In the genomic region with DNA sequence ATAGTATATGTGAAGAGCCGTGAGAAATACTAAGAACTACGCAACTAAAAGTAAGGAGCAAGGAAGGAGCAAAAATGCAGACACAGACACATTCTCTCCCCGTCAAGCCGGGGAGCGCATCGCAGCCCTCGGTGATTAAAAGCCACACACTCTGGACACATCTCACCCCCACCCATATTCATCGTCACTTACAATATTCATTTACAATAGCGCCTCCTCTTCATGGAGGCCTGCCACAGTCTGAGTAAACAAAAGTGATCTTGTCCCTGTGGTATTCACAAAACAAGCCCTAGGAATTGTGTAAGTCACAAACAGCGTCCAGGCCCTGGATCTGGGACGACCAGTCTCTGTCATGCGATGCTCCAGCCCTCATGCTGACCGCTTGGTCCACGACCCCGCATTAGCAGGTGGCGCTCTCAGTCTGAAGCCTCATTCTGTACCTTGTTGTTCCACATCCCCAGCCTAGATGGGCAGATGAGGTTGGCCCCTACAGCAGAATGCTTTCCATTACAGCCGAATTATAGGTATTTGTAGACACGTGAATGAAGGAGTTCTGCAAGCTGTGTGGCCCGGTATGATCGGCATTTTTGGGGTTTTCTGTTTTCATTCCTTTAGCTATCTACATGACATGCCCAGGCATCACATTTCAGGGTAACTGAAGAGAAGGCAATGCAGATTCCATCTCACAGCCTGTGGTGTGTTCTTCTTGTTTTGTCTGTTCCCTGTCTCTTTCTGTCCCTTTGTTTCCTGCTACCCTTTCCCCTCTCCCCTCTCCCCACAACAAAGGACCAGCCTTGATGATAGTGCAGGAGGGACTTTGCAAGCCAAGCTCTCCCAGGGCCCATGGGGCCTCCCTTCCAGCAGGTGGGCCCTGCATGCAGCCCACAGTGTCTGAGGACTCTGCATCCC, we compare ENCODE assay signal across 9 cellular contexts.
DNase-seq lines count a peak whose midpoint lies in the region; ATAC-seq and TF ChIP-seq lines count a peak whose summit lies in the region.
"Had no signal": no experiment of that assay in that cellular context is flagged by ENCODE, and none has a peak within 500 bp of the region (broad histone marks: within the 10 kb centered on the region; RNA-seq: fewer than 3 reads in every experiment).

No MANE protein-coding gene starts in this region.

- peaks cover 5% of the 10 kb centered on the region; the same call in 1 of the 2 replicates for H3K36me3 ChIP-seq in Loucy (ENCODE audit: insufficient read depth, low read length)

- no peaks in the 10 kb centered on the region for H3K27me3 Mint-ChIP-seq in neural crest cell (ENCODE audit: low read depth)
- H3K27me3 Mint-ChIP-seq: dendritic cell treated with granulocyte-macrophage colony-stimulating factor and Interleukin-4, amounts not matched to agents 40 ng/mL and 50 ng/mL, for 4 days had no signal

- DNase-seq in Ammon's horn (ENCODE audit: low spot score) (peak; percentile 82), epidermal melanocyte (ENCODE audit: insufficient read length, low spot score) (peak; percentile 60), neural crest cell (ENCODE audit: low read depth, low spot score) (no peak), NCI-H146 treated with DMSO at 0.1 percent for 48 hours (lab: John Stamatoyannopoulos, UW; ENCODE audit: unreplicated experiment) (no peak), NOMO-1 (lab: John Stamatoyannopoulos, UW; ENCODE audit: unreplicated experiment in 2 of 2) (no peak)
- DNase-seq in stimulated activated CD4-positive, alpha-beta T cell treated with anti-CD3 and anti-CD28 coated beads, Interleukin-4, amount 100 ng/mL, for 1 hour: no peak

- no peak overlapping the region for H2AFZ ChIP-seq in Loucy (ENCODE audit: low read length)

- H3K4me2 ChIP-seq in Loucy (ENCODE audit: low read depth, low read length, poor library complexity, severe bottlenecking): no peak overlapping the region

- peaks cover 31% of the 10 kb centered on the region for H3K4me1 Mint-ChIP-seq in neural crest cell

- H3K4me3 ChIP-seq in Loucy (ENCODE audit: low read length, poor library complexity, severe bottlenecking): no peak overlapping the region

- ATAC-seq in GM18858 (IDR thresholded peaks at IDR 0.05; ENCODE audit: unreplicated experiment): no peak

- H3K27ac Mint-ChIP-seq in neural crest cell (ENCODE audit: unreplicated experiment): peak overlapping the region; percentile 73
- H3K27ac Mint-ChIP-seq: dendritic cell treated with granulocyte-macrophage colony-stimulating factor and Interleukin-4, amounts not matched to agents 40 ng/mL and 50 ng/mL, for 4 days had no signal

- no peaks in the 10 kb centered on the region for H3F3A ChIP-seq in Loucy (ENCODE audit: low read depth)

- no peaks in the 10 kb centered on the region for H3K9me2 ChIP-seq in Loucy (replicated peaks; ENCODE audit: low read depth, low read length)

- TF ChIP-seq CTCF in Loucy (conservative IDR thresholded peaks at IDR 0.05; ENCODE audit: low read length): no peak
- TF ChIP-seq CTCF in neural crest cell (conservative IDR thresholded peaks at IDR 0.05): no peak

- H3K9me3 ChIP-seq in Loucy (ENCODE audit: insufficient read depth, low read depth, low read length): no peaks in the 10 kb centered on the region

- peak overlapping the region; percentile 37 for H3K9ac ChIP-seq in Loucy (ENCODE audit: low read depth, low read length, poor library complexity, severe bottlenecking)

- H3K27me3 ChIP-seq in Loucy (ENCODE audit: insufficient read depth, low read length, poor library complexity, severe bottlenecking): no peaks in the 10 kb centered on the region

- no peaks in the 10 kb centered on the region for H4K20me1 ChIP-seq in Loucy (ENCODE audit: insufficient read depth, low read length, poor library complexity, severe bottlenecking)

- no peak overlapping the region for H3K4me3 Mint-ChIP-seq in neural crest cell
- H3K4me3 Mint-ChIP-seq: dendritic cell treated with granulocyte-macrophage colony-stimulating factor and Interleukin-4, amounts not matched to agents 40 ng/mL and 50 ng/mL, for 4 days had no signal

- no peaks in the 10 kb centered on the region for H3K9me3 Mint-ChIP-seq in neural crest cell
- H3K9me3 Mint-ChIP-seq: dendritic cell treated with granulocyte-macrophage colony-stimulating factor and Interleukin-4, amounts not matched to agents 40 ng/mL and 50 ng/mL, for 4 days had no signal

- peaks cover 2% of the 10 kb centered on the region for H3K36me3 Mint-ChIP-seq in neural crest cell (ENCODE audit: low read depth)

- H3K4me1 ChIP-seq in Loucy (ENCODE audit: insufficient read depth, low read length, poor library complexity, severe bottlenecking): peaks cover 33% of the 10 kb centered on the region

- no peaks in the 10 kb centered on the region for H3K79me2 ChIP-seq in Loucy (ENCODE audit: insufficient read depth, low read length)

Comparison
In these comparisons a context has a peak if more than half of its experiments do, and no peak if none do; other contexts are left out.
1. DNase-seq: peak in Ammon's horn (single experiment) and epidermal melanocyte (single experiment); none in neural crest cell (single experiment), NCI-H146 treated with DMSO at 0.1 percent for 48 hours (single experiment), NOMO-1 (0 of 2) and stimulated activated CD4-positive, alpha-beta T cell treated with anti-CD3 and anti-CD28 coated beads, Interleukin-4, amount 100 ng/mL, for 1 hour (single experiment).